ENCODE assay signal across 1 cellular context in genomic region chr7:12927635-12928434, GRCh38.
TF ChIP-seq lines count a peak whose summit lies in the region.

No MANE protein-coding gene starts in this region.

TF ChIP-seq in HepG2, 621 proteins besides CTCF, POLR2A, EP300 and RAD21 (continued from another document):
- TF ChIP-seq HMGXB3 (CRISPR knock-in tag; IDR thresholded peaks at IDR 0.05; ENCODE audit: borderline replicate concordance), result no peak
- TF ChIP-seq POGZ (CRISPR knock-in tag; IDR thresholded peaks at IDR 0.05), result no peak
- no peak for TF ChIP-seq GPBP1L1 (CRISPR knock-in tag; IDR thresholded peaks at IDR 0.05)
TF ChIP-seq in HepG2: peak in this region for 1.
